In the genomic region with DNA sequence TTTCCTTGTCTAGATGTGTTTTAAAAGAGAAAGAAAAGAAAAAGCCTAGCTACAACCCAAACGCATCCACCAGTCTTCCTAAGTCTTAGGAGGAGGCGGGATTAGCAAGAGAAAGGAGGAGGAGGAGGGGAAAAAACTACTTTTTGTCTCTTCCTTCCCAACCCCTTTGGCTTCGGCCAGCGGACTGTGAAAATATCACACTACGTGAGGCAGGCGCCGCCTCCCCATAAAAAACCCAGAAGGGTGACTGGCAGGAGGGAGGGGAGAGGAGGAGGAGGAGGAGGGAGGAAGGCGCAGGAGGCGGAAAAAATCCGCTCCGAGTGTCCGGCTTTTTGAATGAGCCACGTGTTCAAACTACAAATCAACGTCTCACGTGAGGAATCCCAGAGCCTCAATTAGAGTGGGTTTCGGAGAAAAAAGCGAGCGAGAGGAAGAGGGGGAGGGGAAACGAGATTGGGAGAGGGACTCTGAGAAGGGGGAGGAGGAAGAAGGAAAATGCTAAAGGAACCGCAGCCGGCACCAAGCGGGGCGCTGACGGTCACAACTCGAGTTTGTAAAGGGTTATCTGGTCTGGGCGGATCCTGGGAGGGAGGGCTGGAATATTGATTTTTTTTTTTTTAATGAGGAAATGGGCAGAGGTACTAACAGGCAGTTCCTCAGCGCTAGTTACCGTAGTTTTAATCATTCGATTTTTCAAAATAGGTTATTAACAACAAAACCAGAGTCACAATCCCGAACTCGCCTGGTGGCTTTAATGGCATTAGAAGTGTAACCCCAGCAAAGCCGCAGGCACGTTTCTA, we compare ENCODE assay signal across 8 cellular contexts. TPM values are rescaled to one million over a fixed set of nuclear protein-coding genes. Genes with fewer than 3 reads are reported as not detected.
A peak's percentile ranks its signal among the peaks of the same experiment; 100 is the strongest.
DNase-seq lines count a peak whose midpoint lies in the region; ATAC-seq and TF ChIP-seq lines count a peak whose summit lies in the region.

A gene (minus strand): TSS at position 202 of the 800 bp plus-strand sequence. CDS start 381 bp downstream, outside the sequence.

- peak within 1 kb of the TSS; percentile 56 for H3K4me3 ChIP-seq in fibroblast of mammary gland (ENCODE audit: control insufficient read depth, low read depth, low read length)

- H3K9me3 Mint-ChIP-seq in Calu3 (ENCODE audit: low read depth, unreplicated experiment): no peaks in the 10 kb centered on the region

- no TSS peak for BruUV-seq in Calu3 (replicated peaks; lab: Mats Ljungman, UMichigan)

- ATAC-seq in GM19351 (IDR thresholded peaks at IDR 0.05; ENCODE audit: unreplicated experiment): no peak

- H3K27me3 Mint-ChIP-seq in Calu3 (ENCODE audit: unreplicated experiment): no peaks in the 10 kb centered on the region

- peaks cover 20% of the 10 kb centered on the region for H3K4me1 Mint-ChIP-seq in Calu3 (ENCODE audit: low read depth, unreplicated experiment)

- H3K36me3 Mint-ChIP-seq in Calu3 (ENCODE audit: insufficient read depth, unreplicated experiment): peaks cover 88% of the 10 kb centered on the region

- CTCF ChIA-PET in Calu3 (lab: Charles Lee): interaction anchor here (0.7 to 1.3 kb wide), 3 partner anchors 96 to 197 kb away, joined by 4 to 5 read pairs (median 4); no protein-coding TSS in a partner anchor

- intact Hi-C loops in Calu3 (cut with micrococcal nuclease; ENCODE audit: unreplicated experiment): no loop called here

- peak within 1 kb of the TSS; percentile 80 for H3K27ac Mint-ChIP-seq in Calu3 (ENCODE audit: unreplicated experiment)

- DNase-seq in Calu3: peak; percentile 97
- DNase-seq in H4 (ENCODE audit: low spot score): peak; percentile 100
- peak; percentile 92 for DNase-seq in NCI-H2196 (lab: John Stamatoyannopoulos, UW; ENCODE audit: unreplicated experiment)
- peak; percentile 3 for DNase-seq in activated CD4-positive, alpha-beta T cell treated with anti-CD3 and anti-CD28 coated beads, Interleukin-2, amount 50 U/mL, for 1 hour
- peak; percentile 84 for DNase-seq in fibroblast of mammary gland (ENCODE audit: low read depth)
- peak; percentile 72 for DNase-seq in pulmonary artery endothelial cell (ENCODE audit: low read depth, low spot score)
- DNase-seq in NCI-H2107 (lab: John Stamatoyannopoulos, UW): no peak

- TF ChIP-seq CTCF in Calu3 (IDR thresholded peaks at IDR 0.05; ENCODE audit: unreplicated experiment): no peak
- no peak for TF ChIP-seq CTCF in fibroblast of mammary gland (conservative IDR thresholded peaks at IDR 0.05; ENCODE audit: control insufficient read depth, insufficient read depth, low read depth, low read length)

- H3K4me3 Mint-ChIP-seq in Calu3 (ENCODE audit: low read depth, unreplicated experiment): peak within 1 kb of the TSS; percentile 86

RNA-seq across cellular contexts. Expression of the gene that starts here (rescaled TPM):
- total RNA-seq in Calu3 (2022) (111 and 114 TPM in 2 replicates), pulmonary artery endothelial cell (58.8 and 81.2 TPM in 2 replicates)
- 68.8 and 110 TPM in 2 replicates for total RNA-seq in H4 (2014; rRNA removed; shearing (Covaris generic))
